In the genomic region with DNA sequence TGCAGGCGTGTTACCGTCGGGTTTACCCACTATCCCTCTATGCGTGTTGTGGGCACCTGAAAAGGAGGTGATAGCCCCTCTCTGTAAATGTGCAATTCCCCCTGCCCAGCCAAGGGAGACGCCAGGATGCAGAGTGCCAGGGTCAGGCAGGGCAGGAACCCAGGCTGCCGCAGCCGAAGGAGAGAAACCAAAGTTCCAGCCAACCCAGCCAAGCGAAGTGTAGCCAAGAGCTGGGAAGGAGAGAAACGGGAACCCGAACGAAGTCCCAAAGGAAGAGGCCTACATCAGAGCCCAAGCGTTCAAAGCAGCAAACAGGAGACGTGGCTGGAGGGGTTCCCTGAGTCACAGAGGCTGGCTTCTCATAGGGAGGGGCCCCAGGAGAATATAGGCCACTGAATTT, we compare ENCODE assay signal across 2 cellular contexts.
TF ChIP-seq lines count a peak whose summit lies in the region.

No MANE protein-coding gene starts in this region.

TF ChIP-seq in SK-N-SH, 30 proteins besides CTCF, POLR2A, EP300 and RAD21 (continued from another document):
- TF ChIP-seq TEAD4 (IDR thresholded peaks at IDR 0.05; ENCODE audit: borderline replicate concordance, insufficient read depth) (no peak), ZBTB33 (IDR thresholded peaks at IDR 0.05; ENCODE audit: borderline replicate concordance, low read depth) (no peak), NFIC (IDR thresholded peaks at IDR 0.05; ENCODE audit: borderline replicate concordance) (no peak)

TF ChIP-seq in SK-N-SH treated with all-trans-retinoic acid at 6 μM for 48 hours, 23 proteins besides CTCF, POLR2A, EP300 and RAD21 (continued from another document):
- TF ChIP-seq TSHZ2 (CRISPR knock-in tag; IDR thresholded peaks at IDR 0.05) (no peak), TCF4 (CRISPR knock-in tag; IDR thresholded peaks at IDR 0.05; ENCODE audit: borderline replicate concordance) (no peak), OSR1 (CRISPR knock-in tag; IDR thresholded peaks at IDR 0.05) (no peak), ISL1 (CRISPR knock-in tag; IDR thresholded peaks at IDR 0.05) (no peak), ZC3H10 (CRISPR knock-in tag; IDR thresholded peaks at IDR 0.05) (no peak), CSRNP3 (CRISPR knock-in tag; IDR thresholded peaks at IDR 0.05) (no peak), GLIS3 (CRISPR knock-in tag; IDR thresholded peaks at IDR 0.05) (no peak), SNAI2 (CRISPR knock-in tag; IDR thresholded peaks at IDR 0.05) (no peak), CSDC2 (CRISPR knock-in tag; IDR thresholded peaks at IDR 0.05) (no peak), ZNF565 (CRISPR knock-in tag; conservative IDR thresholded peaks at IDR 0.05; ENCODE audit: low read depth) (no peak), ZNF8 (CRISPR knock-in tag; IDR thresholded peaks at IDR 0.05) (no peak), ESRRG (CRISPR knock-in tag; IDR thresholded peaks at IDR 0.05) (no peak), BACH2 (CRISPR knock-in tag; IDR thresholded peaks at IDR 0.05; ENCODE audit: borderline replicate concordance) (no peak), ZFP30 (CRISPR knock-in tag; IDR thresholded peaks at IDR 0.05) (no peak)
- TF ChIP-seq, protein P1, sequence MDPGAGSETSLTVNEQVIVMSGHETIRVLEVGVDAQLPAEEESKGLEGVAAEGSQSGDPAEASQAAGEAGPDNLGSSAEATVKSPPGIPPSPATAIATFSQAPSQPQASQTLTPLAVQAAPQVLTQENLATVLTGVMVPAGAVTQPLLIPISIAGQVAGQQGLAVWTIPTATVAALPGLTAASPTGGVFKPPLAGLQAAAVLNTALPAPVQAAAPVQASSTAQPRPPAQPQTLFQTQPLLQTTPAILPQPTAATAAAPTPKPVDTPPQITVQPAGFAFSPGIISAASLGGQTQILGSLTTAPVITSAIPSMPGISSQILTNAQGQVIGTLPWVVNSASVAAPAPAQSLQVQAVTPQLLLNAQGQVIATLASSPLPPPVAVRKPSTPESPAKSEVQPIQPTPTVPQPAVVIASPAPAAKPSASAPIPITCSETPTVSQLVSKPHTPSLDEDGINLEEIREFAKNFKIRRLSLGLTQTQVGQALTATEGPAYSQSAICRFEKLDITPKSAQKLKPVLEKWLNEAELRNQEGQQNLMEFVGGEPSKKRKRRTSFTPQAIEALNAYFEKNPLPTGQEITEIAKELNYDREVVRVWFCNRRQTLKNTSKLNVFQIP (CRISPR knock-in tag; IDR thresholded peaks at IDR 0.05; ENCODE audit: borderline replicate concordance, low read depth): no peak
- TF ChIP-seq, protein P2, sequence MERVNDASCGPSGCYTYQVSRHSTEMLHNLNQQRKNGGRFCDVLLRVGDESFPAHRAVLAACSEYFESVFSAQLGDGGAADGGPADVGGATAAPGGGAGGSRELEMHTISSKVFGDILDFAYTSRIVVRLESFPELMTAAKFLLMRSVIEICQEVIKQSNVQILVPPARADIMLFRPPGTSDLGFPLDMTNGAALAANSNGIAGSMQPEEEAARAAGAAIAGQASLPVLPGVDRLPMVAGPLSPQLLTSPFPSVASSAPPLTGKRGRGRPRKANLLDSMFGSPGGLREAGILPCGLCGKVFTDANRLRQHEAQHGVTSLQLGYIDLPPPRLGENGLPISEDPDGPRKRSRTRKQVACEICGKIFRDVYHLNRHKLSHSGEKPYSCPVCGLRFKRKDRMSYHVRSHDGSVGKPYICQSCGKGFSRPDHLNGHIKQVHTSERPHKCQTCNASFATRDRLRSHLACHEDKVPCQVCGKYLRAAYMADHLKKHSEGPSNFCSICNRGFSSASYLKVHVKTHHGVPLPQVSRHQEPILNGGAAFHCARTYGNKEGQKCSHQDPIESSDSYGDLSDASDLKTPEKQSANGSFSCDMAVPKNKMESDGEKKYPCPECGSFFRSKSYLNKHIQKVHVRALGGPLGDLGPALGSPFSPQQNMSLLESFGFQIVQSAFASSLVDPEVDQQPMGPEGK (CRISPR knock-in tag; IDR thresholded peaks at IDR 0.05; ENCODE audit: borderline replicate concordance): no peak
TF ChIP-seq in SK-N-SH treated with all-trans-retinoic acid at 6 μM for 48 hours: peak in this region for 0.
